10 cellular contexts compared by ENCODE assay signal in genomic region chr10:98403812-98404504, GRCh38. TPM values are rescaled to one million over a fixed set of nuclear protein-coding genes. Genes with fewer than 3 reads are reported as not detected.
DNase-seq lines count a peak whose midpoint lies in the region; ATAC-seq, FAIRE-seq and TF ChIP-seq lines count a peak whose summit lies in the region.
"Had no signal": no experiment of that assay in that cellular context is flagged by ENCODE, and none has a peak within 500 bp of the region (broad histone marks: within the 10 kb centered on the region; RNA-seq: fewer than 3 reads in every experiment).

No MANE protein-coding gene starts in this region.

- H3K4me1 ChIP-seq in testis (no peaks in the 10 kb centered on the region), kidney (ENCODE audit: control insufficient read depth in 1 of 2, insufficient read depth in 1 of 2, low read depth in 1 of 2, low read length in 2 of 2) (no peaks in the 10 kb centered on the region)

- H3K4me3 Mint-ChIP-seq in activated T-helper 2 cell treated with anti-CD3 and anti-CD28 coated beads, Interferon-gamma antibody, Interleukin-2, Interleukin-4, amounts not matched to agents 10 μg/mL and 5 μg/mL and 100 μg/mL, durations not matched to agents 14 hours and 24 hours and 36 hours (ENCODE audit: low read depth), result no peak overlapping the region

- H3K27ac ChIP-seq in testis (no peak overlapping the region), kidney (ENCODE audit: low read depth in 2 of 2, low read length in 2 of 2) (no peak overlapping the region)

- no peak for FAIRE-seq in kidney (lab: Jason Lieb, UNC)

- TF ChIP-seq CTCF in testis (IDR thresholded peaks at IDR 0.05), result no peak
- TF ChIP-seq CTCF in kidney (IDR thresholded peaks at IDR 0.05; ENCODE audit: borderline replicate concordance, extremely low read depth, insufficient read depth), result no peak

- H3K36me3 Mint-ChIP-seq in activated T-helper 2 cell treated with anti-CD3 and anti-CD28 coated beads, Interferon-gamma antibody, Interleukin-2, Interleukin-4, amounts not matched to agents 10 μg/mL and 5 μg/mL and 100 μg/mL, durations not matched to agents 14 hours and 24 hours and 36 hours (ENCODE audit: low read depth), result no peaks in the 10 kb centered on the region

- peak overlapping the region; percentile 69 for H3K27ac Mint-ChIP-seq in activated T-helper 2 cell treated with anti-CD3 and anti-CD28 coated beads, Interferon-gamma antibody, Interleukin-2, Interleukin-4, amounts not matched to agents 10 μg/mL and 5 μg/mL and 100 μg/mL, durations not matched to agents 14 hours and 24 hours and 36 hours

- no peaks in the 10 kb centered on the region for H3K9me3 ChIP-seq in testis
- no peaks in the 10 kb centered on the region for H3K9me3 ChIP-seq in kidney (ENCODE audit: control insufficient read depth in 1 of 2, low read length in 2 of 2)

- no peaks in the 10 kb centered on the region for H3K9me3 Mint-ChIP-seq in activated T-helper 2 cell treated with anti-CD3 and anti-CD28 coated beads, Interferon-gamma antibody, Interleukin-2, Interleukin-4, amounts not matched to agents 10 μg/mL and 5 μg/mL and 100 μg/mL, durations not matched to agents 14 hours and 24 hours and 36 hours

- peaks cover 17% of the 10 kb centered on the region for H3K4me1 Mint-ChIP-seq in activated T-helper 2 cell treated with anti-CD3 and anti-CD28 coated beads, Interferon-gamma antibody, Interleukin-2, Interleukin-4, amounts not matched to agents 10 μg/mL and 5 μg/mL and 100 μg/mL, durations not matched to agents 14 hours and 24 hours and 36 hours (ENCODE audit: low read depth)

- no peak for TF ChIP-seq POLR2A in testis (IDR thresholded peaks at IDR 0.05)

- H3K27me3 ChIP-seq in testis, result no peaks in the 10 kb centered on the region

- DNase-seq in AG20443 (ENCODE audit: low spot score) (peak; percentile 40), myocyte (ENCODE audit: low read depth) (peak; percentile 20), testis (no peak), kidney (no peak)
- DNase-seq in activated T-helper 2 cell treated with anti-CD3 and anti-CD28 coated beads, Interferon-gamma antibody, Interleukin-2, Interleukin-4, amounts not matched to agents 10 μg/mL and 5 μg/mL and 100 μg/mL, durations not matched to agents 14 hours and 24 hours and 36 hours (ENCODE audit: low spot score), result no peak
- DNase-seq: foreskin melanocyte, NCI-H524 had no signal

- H3K9ac ChIP-seq in kidney (ENCODE audit: low read length in 2 of 2), result no peak overlapping the region

- peak; percentile 67 for ATAC-seq in HG03280 (IDR thresholded peaks at IDR 0.05; ENCODE audit: unreplicated experiment)
- ATAC-seq in GM21390 (IDR thresholded peaks at IDR 0.05; ENCODE audit: unreplicated experiment), result no peak
- ATAC-seq in HG03439 (IDR thresholded peaks at IDR 0.05; ENCODE audit: unreplicated experiment), result no peak

- H3K36me3 ChIP-seq in testis (ENCODE audit: low read depth, missing control alignments), result no peaks in the 10 kb centered on the region
- no peaks in the 10 kb centered on the region for H3K36me3 ChIP-seq in kidney (ENCODE audit: control insufficient read depth in 1 of 2, insufficient read depth in 2 of 2, low read length in 2 of 2)

- no peaks in the 10 kb centered on the region for H3K27me3 Mint-ChIP-seq in activated T-helper 2 cell treated with anti-CD3 and anti-CD28 coated beads, Interferon-gamma antibody, Interleukin-2, Interleukin-4, amounts not matched to agents 10 μg/mL and 5 μg/mL and 100 μg/mL, durations not matched to agents 14 hours and 24 hours and 36 hours (ENCODE audit: low read depth)

- H3K4me3 ChIP-seq in testis (no peak overlapping the region), kidney (ENCODE audit: low read length in 2 of 2) (no peak overlapping the region)

- WGBS in testis, 2 donors, result 70 to 74% methylated on average over 7 of the region's 7 CpGs

- intact Hi-C loops in activated T-helper 2 cell treated with anti-CD3 and anti-CD28 coated beads, Interferon-gamma antibody, Interleukin-2, Interleukin-4, amounts not matched to agents 10 μg/mL and 5 μg/mL and 100 μg/mL, durations not matched to agents 14 hours and 24 hours and 36 hours (cut with micrococcal nuclease), result no loop called here
- intact Hi-C loops in testis (cut with DNase I; ENCODE audit: low total_unique reads), result no loop called here
- intact Hi-C loops in kidney (cut with DNase I), result no loop called here

RNA-seq across cellular contexts. Expression of gene PYROXD2, which starts 11.0 kb away (rescaled TPM):
- 2.8 and 4.0 TPM in 2 replicates for total RNA-seq in activated T-helper 2 cell treated with anti-CD3 and anti-CD28 coated beads, Interferon-gamma antibody, Interleukin-2, Interleukin-4, amounts not matched to agents 10 μg/mL and 5 μg/mL and 100 μg/mL, durations not matched to agents 14 hours and 24 hours and 36 hours
- total RNA-seq in myocyte (7.3 and 9.7 TPM in 2 replicates), testis (10 to 100 TPM; 10.2 to 20.2 TPM), kidney (14.1 TPM)
- 10.3 TPM for polyA plus RNA-seq in myocyte (2012)
- polyA plus RNA-seq in testis (ENCODE audit: insufficient read depth, low read depth, low replicate concordance) (13.0 TPM), kidney (ENCODE audit: insufficient read depth, low read depth, low replicate concordance) (7.8 TPM)

RNA-seq across cellular contexts. Expression of gene HPS1, which starts 42.8 kb away (rescaled TPM):
- 61.2 and 62.0 TPM in 2 replicates for total RNA-seq in activated T-helper 2 cell treated with anti-CD3 and anti-CD28 coated beads, Interferon-gamma antibody, Interleukin-2, Interleukin-4, amounts not matched to agents 10 μg/mL and 5 μg/mL and 100 μg/mL, durations not matched to agents 14 hours and 24 hours and 36 hours
- total RNA-seq in myocyte (28.9 and 35.0 TPM in 2 replicates), testis (10 to 100 TPM; 53.6 to 73.4 TPM), kidney (63.3 TPM)
- 55.9 TPM for polyA plus RNA-seq in myocyte (2012)
- polyA plus RNA-seq in testis (ENCODE audit: insufficient read depth, low read depth, low replicate concordance) (59.4 TPM), kidney (ENCODE audit: insufficient read depth, low read depth, low replicate concordance) (42.7 TPM)

Comparison
In these comparisons a context has a peak if more than half of its experiments do, and no peak if none do; other contexts are left out.
1. DNase-seq: peak in AG20443 (single experiment) and myocyte (single experiment); none in activated T-helper 2 cell treated with anti-CD3 and anti-CD28 coated beads, Interferon-gamma antibody, Interleukin-2, Interleukin-4, amounts not matched to agents 10 μg/mL and 5 μg/mL and 100 μg/mL, durations not matched to agents 14 hours and 24 hours and 36 hours (single experiment), testis (single experiment) and kidney (single experiment).